In the genomic region with DNA sequence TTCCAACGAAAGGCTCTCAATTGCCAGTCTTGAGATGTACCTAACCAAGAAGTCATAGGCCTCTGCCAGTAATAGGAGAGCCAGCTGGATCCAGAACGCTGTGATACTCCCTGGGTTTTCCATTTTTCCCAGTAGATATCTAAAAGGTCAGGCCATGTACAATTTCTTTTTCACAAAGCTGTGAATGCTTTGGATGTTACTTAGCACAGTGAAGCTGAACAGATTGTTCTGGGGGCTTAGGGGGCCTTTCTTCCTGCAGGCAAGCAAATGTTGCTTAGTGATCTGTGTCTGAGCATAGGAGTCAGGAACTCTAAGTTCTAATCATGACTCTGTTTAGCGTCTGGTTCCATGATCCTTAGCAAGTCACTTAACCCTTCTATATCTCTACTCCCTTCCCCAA, we compare ENCODE assay signal across 15 cellular contexts.
DNase-seq lines count a peak whose midpoint lies in the region; ATAC-seq and TF ChIP-seq lines count a peak whose summit lies in the region.
"Had no signal": no experiment of that assay in that cellular context is flagged by ENCODE, and none has a peak within 500 bp of the region (broad histone marks: within the 10 kb centered on the region; RNA-seq: fewer than 3 reads in every experiment).

No MANE protein-coding gene starts in this region.

- peaks cover 39% of the 10 kb centered on the region for H3K4me1 Mint-ChIP-seq in activated naive CD8-positive, alpha-beta T cell treated with anti-CD3 and anti-CD28 coated beads for 36 hours
- peaks cover 61% of the 10 kb centered on the region for H3K4me1 Mint-ChIP-seq in HFFc6 (ENCODE audit: low read depth)

- H3K4me3 ChIP-seq in right atrium auricular region: no peak overlapping the region
- no peak overlapping the region for H3K4me3 ChIP-seq in thymus (ENCODE audit: low read length)
- H3K4me3 ChIP-seq: psoas muscle had no signal

- TF ChIP-seq CTCF in right atrium auricular region (IDR thresholded peaks at IDR 0.05) (no peak), HFFc6 (IDR thresholded peaks at IDR 0.05) (no peak)

- peak overlapping the region; percentile 52 to 95 for H3K27ac ChIP-seq in right atrium auricular region
- H3K27ac ChIP-seq in thymus (ENCODE audit: low read depth): peak overlapping the region; percentile 89
- H3K27ac ChIP-seq: psoas muscle had no signal

- peaks cover 30% of the 10 kb centered on the region for H3K36me3 Mint-ChIP-seq in activated naive CD8-positive, alpha-beta T cell treated with anti-CD3 and anti-CD28 coated beads for 36 hours
- H3K36me3 Mint-ChIP-seq in HFFc6 (ENCODE audit: low read depth): peaks cover 18% of the 10 kb centered on the region

- DNase-seq in right atrium auricular region (ENCODE audit: low spot score): no peak
- no peak for DNase-seq in left ventricle myocardium superior
- no peak for DNase-seq in activated naive CD8-positive, alpha-beta T cell treated with anti-CD3 and anti-CD28 coated beads for 36 hours
- DNase-seq in OCI-M1 (lab: John Stamatoyannopoulos, UW): no peak
- DNase-seq in HuH-7 (ENCODE audit: low spot score): no peak
- DNase-seq in HFFc6: no peak
- DNase-seq: activated naive CD4-positive, alpha-beta T cell treated with Interleukin-2 at 50 U/mL for 16 hours; DMS 273 treated with DMSO at 0.1 percent for 48 hours; left colon; NCI-H1436 treated with DMSO at 0.1 percent for 48 hours; NCI-H345; psoas muscle; stimulated activated CD4-positive, alpha-beta T cell treated with anti-CD3 and anti-CD28 coated beads, Interleukin-12 subunit alpha, Interleukin-12 subunit beta, amount 100 ng/mL, for 4 hours had no signal

- intact Hi-C loops in left ventricle myocardium superior (cut with micrococcal nuclease): no loop called here

- H3K9me3 ChIP-seq in right atrium auricular region: no peaks in the 10 kb centered on the region
- H3K9me3 ChIP-seq in thymus (ENCODE audit: control insufficient read depth): no peaks in the 10 kb centered on the region
- H3K9me3 ChIP-seq: psoas muscle had no signal

- H3K4me1 ChIP-seq in right atrium auricular region (peaks cover 0 to 58% of the 10 kb centered on the region in 2 donors), thymus (ENCODE audit: control insufficient read depth, insufficient read depth, low read length) (peaks cover 12% of the 10 kb centered on the region)

- H3K4me3 Mint-ChIP-seq in activated naive CD8-positive, alpha-beta T cell treated with anti-CD3 and anti-CD28 coated beads for 36 hours: no peak overlapping the region
- no peak overlapping the region for H3K4me3 Mint-ChIP-seq in HFFc6

- H3K36me3 ChIP-seq in right atrium auricular region: peaks cover 10% of the 10 kb centered on the region
- peaks cover 18% of the 10 kb centered on the region for H3K36me3 ChIP-seq in thymus (ENCODE audit: control insufficient read depth, insufficient read depth)

- WGBS in thymus: 52% methylated on average over 3 of the region's 3 CpGs

- H3K27me3 ChIP-seq in right atrium auricular region: no peaks in the 10 kb centered on the region
- no peaks in the 10 kb centered on the region for H3K27me3 ChIP-seq in thymus (ENCODE audit: control insufficient read depth, insufficient read depth)

- H3K27ac Mint-ChIP-seq in activated naive CD8-positive, alpha-beta T cell treated with anti-CD3 and anti-CD28 coated beads for 36 hours: peak overlapping the region; percentile 69
- H3K27ac Mint-ChIP-seq in HFFc6: no peak overlapping the region

- H3K9me3 Mint-ChIP-seq in activated naive CD8-positive, alpha-beta T cell treated with anti-CD3 and anti-CD28 coated beads for 36 hours: no peaks in the 10 kb centered on the region
- no peaks in the 10 kb centered on the region for H3K9me3 Mint-ChIP-seq in HFFc6

- ATAC-seq in left ventricle myocardium superior (no peak), HG03432 (IDR thresholded peaks at IDR 0.05; ENCODE audit: unreplicated experiment) (peak; percentile 16)
- ATAC-seq: left colon, psoas muscle had no signal

- H3K27me3 Mint-ChIP-seq in activated naive CD8-positive, alpha-beta T cell treated with anti-CD3 and anti-CD28 coated beads for 36 hours: no peaks in the 10 kb centered on the region
- peaks cover 2% of the 10 kb centered on the region; the same call in 1 of the 2 replicates for H3K27me3 Mint-ChIP-seq in HFFc6 (ENCODE audit: insufficient read depth)
